Comparison of ENCODE assay signal across 11 cellular contexts in the genomic region with DNA sequence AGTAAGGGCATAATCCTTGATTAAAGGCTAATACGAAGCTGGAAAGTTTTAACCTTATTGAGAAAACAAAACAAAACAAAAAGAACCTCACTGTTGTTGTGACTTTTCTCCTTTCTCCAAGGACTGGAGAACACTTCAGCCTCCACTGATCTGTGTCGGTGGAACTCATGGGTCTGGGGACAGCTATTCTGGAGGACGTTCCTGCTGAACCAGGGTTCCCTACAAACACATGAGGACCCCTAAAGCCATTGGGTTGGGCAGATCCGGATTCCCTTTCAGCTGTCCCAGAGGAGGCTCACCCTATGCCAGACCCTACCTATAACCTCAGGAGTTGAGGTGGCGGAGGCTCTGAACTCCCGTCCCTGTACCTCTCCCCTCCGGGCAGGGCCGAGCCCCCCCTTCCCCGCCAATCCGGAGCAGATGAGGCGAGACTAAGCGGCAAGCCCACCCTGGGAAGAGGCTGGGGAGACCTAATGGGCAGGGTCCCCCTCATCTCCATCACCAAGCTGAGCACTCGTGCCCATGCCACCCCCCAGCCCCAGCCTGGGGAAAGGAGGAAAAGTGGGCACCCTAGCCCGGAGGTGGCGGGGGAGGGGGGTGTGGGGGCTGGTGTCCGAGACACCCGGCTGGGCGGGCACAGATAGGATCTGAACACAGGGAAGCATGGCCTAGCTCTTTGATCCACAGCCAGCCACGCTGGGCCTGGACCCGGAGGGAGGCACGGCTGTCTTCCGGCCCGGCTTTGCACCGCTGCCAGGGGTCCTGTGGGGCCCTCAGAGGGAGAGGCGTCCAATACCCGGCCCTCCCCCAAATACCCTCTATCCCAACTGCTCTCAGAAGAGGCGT. TPM values are rescaled to one million over a fixed set of nuclear protein-coding genes. Genes with fewer than 3 reads are reported as not detected.
DNase-seq lines count a peak whose midpoint lies in the region; ATAC-seq lines count a peak whose summit lies in the region.
"Had no signal": no experiment of that assay in that cellular context is flagged by ENCODE, and none has a peak within 500 bp of the region (broad histone marks: within the 10 kb centered on the region; RNA-seq: fewer than 3 reads in every experiment).

No MANE protein-coding gene starts in this region.

- no peak for ATAC-seq in naive B cell (ENCODE audit: low read depth in 2 of 2)

- H3K4me3 ChIP-seq in thymus (ENCODE audit: low read length), result peak overlapping the region; percentile 92

- peaks cover 25% of the 10 kb centered on the region for H3K36me3 ChIP-seq in thymus (ENCODE audit: control insufficient read depth, insufficient read depth)
- H3K36me3 ChIP-seq: cardiac muscle cell had no signal

- peaks cover 3% of the 10 kb centered on the region for H3K36me3 Mint-ChIP-seq in activated naive CD4-positive, alpha-beta T cell treated with anti-CD3 and anti-CD28 coated beads, Interleukin-2, amount 50 U/mL, for 24 hours
- H3K36me3 Mint-ChIP-seq in activated naive CD8-positive, alpha-beta T cell treated with anti-CD3 and anti-CD28 coated beads for 36 hours, result peaks cover 13% of the 10 kb centered on the region
- H3K36me3 Mint-ChIP-seq in naive B cell, result no peaks in the 10 kb centered on the region

- H3K27ac Mint-ChIP-seq in activated naive CD4-positive, alpha-beta T cell treated with anti-CD3 and anti-CD28 coated beads, Interleukin-2, amount 50 U/mL, for 24 hours, result peak overlapping the region; percentile 91
- H3K27ac Mint-ChIP-seq in activated naive CD8-positive, alpha-beta T cell treated with anti-CD3 and anti-CD28 coated beads for 36 hours, result peak overlapping the region; percentile 93
- H3K27ac Mint-ChIP-seq in naive B cell, result peak overlapping the region in 1 of 6 donors; percentile 67

- H3K4me1 ChIP-seq in thymus (ENCODE audit: control insufficient read depth, insufficient read depth, low read length), result peaks cover 38% of the 10 kb centered on the region

- H3K4me3 Mint-ChIP-seq in activated naive CD4-positive, alpha-beta T cell treated with anti-CD3 and anti-CD28 coated beads, Interleukin-2, amount 50 U/mL, for 24 hours, result peak overlapping the region; percentile 91
- H3K4me3 Mint-ChIP-seq in activated naive CD8-positive, alpha-beta T cell treated with anti-CD3 and anti-CD28 coated beads for 36 hours, result peak overlapping the region; percentile 83
- H3K4me3 Mint-ChIP-seq in naive B cell, result peak overlapping the region; percentile 85 to 95 (median 91)

- H3K9me3 Mint-ChIP-seq in activated naive CD4-positive, alpha-beta T cell treated with anti-CD3 and anti-CD28 coated beads, Interleukin-2, amount 50 U/mL, for 24 hours, result no peaks in the 10 kb centered on the region
- H3K9me3 Mint-ChIP-seq in activated naive CD8-positive, alpha-beta T cell treated with anti-CD3 and anti-CD28 coated beads for 36 hours, result no peaks in the 10 kb centered on the region
- no peaks in the 10 kb centered on the region for H3K9me3 Mint-ChIP-seq in naive B cell

- H3K27ac ChIP-seq in thymus (ENCODE audit: low read depth), result peak overlapping the region; percentile 71
- H3K27ac ChIP-seq: cardiac muscle cell had no signal

- no peaks in the 10 kb centered on the region for H3K27me3 ChIP-seq in thymus (ENCODE audit: control insufficient read depth, insufficient read depth)

- no peak for DNase-seq in activated naive CD4-positive, alpha-beta T cell treated with anti-CD3 and anti-CD28 coated beads, Interleukin-2, amount 50 U/mL, for 16 hours
- DNase-seq in activated naive CD8-positive, alpha-beta T cell treated with anti-CD3 and anti-CD28 coated beads for 36 hours, result peak; percentile 32
- DNase-seq in naive B cell (no peak), CD1c-positive myeloid dendritic cell (ENCODE audit: extremely low spot score) (no peak), head of caudate nucleus (no peak), H4 (ENCODE audit: low spot score) (no peak)
- DNase-seq: NCI-H1694 treated with DMSO at 0.1 percent for 48 hours, SW 1271 had no signal

- H3K27me3 Mint-ChIP-seq in activated naive CD4-positive, alpha-beta T cell treated with anti-CD3 and anti-CD28 coated beads, Interleukin-2, amount 50 U/mL, for 24 hours, result no peaks in the 10 kb centered on the region
- H3K27me3 Mint-ChIP-seq in activated naive CD8-positive, alpha-beta T cell treated with anti-CD3 and anti-CD28 coated beads for 36 hours, result no peaks in the 10 kb centered on the region
- H3K27me3 Mint-ChIP-seq in naive B cell, result peaks cover 19 to 41% (median 28%) of the 10 kb centered on the region in 3 donors

- intact Hi-C loops in head of caudate nucleus (cut with DNase I), result no loop called here

- peaks cover 69% of the 10 kb centered on the region for H3K4me1 Mint-ChIP-seq in activated naive CD4-positive, alpha-beta T cell treated with anti-CD3 and anti-CD28 coated beads, Interleukin-2, amount 50 U/mL, for 24 hours
- peaks cover 55% of the 10 kb centered on the region for H3K4me1 Mint-ChIP-seq in activated naive CD8-positive, alpha-beta T cell treated with anti-CD3 and anti-CD28 coated beads for 36 hours
- H3K4me1 Mint-ChIP-seq in naive B cell, result peaks cover 8 to 13% (median 11%) of the 10 kb centered on the region in 3 donors

- WGBS in thymus, result 18% methylated on average over 27 of the region's 27 CpGs

- peaks cover 1% of the 10 kb centered on the region for H3K9me3 ChIP-seq in thymus (ENCODE audit: control insufficient read depth)

RNA-seq across cellular contexts. Expression of a gene that starts 1.5 kb away (rescaled TPM):
- total RNA-seq in activated naive CD8-positive, alpha-beta T cell treated with anti-CD3 and anti-CD28 coated beads for 36 hours, result 10 to 100 TPM; 66.4 to 68.7 TPM
- polyA plus RNA-seq in naive B cell (ENCODE audit: low read depth in 6 of 6), result 1 to 10 TPM in 5 of 6 donors, under 1 TPM in 1; 0.34 to 3.7 (median 2.4) TPM
- polyA plus RNA-seq in thymus, result 247 TPM
- 1.5 and 2.9 TPM in 2 replicates for total RNA-seq in H4 (2014; rRNA removed; shearing (Covaris generic))

Comparison
In these comparisons a context has a peak if more than half of its experiments do, and no peak if none do; other contexts are left out.
1. RNA of a gene that starts 1.5 kb away (total RNA-seq): 66.4 to 68.7 TPM in activated naive CD8-positive, alpha-beta T cell treated with anti-CD3 and anti-CD28 coated beads for 36 hours; 1.5 to 2.9 TPM in H4; every median in the first group is over 10 times any median in the second.
2. Peak in every context shown above with its lines, with median percentiles within 50 percentile points of each other: H3K4me3 Mint-ChIP-seq.